In the genomic region with DNA sequence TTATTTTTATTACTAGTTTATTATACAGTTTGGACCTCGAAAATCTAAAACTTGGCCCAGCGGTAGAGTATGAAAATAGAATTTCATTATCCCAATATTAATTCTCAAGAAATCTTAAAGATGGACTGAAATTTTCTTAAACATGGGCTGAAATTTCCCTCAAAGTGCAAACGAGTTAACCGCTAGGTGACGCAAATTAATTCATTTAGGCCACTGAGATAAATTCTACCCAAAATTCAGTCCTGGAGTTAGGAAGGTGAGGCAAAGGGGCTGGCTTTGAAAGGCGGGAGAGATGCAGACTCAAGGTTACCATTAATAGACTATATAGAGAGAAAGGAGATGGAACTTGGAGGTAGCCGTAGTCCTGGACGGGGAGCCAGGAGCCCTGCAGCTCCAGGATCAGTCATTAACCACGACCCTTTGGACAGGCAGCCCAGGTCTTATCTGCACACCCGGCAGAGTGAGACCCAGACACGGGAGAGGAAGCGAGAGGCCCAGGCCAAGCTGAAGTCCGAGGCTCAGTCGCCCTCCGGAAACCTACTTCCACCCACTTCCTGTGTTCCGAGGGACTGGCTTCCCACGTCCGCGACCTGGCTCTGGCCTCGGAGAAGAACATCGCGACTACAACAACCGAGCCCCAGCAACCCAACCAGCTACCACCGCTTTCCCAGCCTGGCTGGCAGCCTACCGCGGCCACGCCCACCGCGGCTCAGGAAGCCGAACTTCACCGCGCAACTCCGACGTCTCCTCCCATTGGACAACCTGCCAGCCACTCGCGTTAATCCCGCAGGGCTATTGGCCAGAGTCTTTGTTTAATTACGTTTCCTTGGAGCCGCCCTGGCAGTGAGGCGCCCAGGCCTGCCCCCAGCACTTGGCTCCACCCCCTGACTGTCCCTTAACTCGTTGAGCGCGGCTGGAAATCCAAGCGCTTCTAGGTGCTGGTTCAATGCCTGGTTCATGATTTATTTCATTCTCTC, we compare ENCODE assay signal across 1 cellular context.
A peak's percentile ranks its signal among the peaks of the same experiment; 100 is the strongest.
TF ChIP-seq lines count a peak whose summit lies in the region.

A gene with protein sequence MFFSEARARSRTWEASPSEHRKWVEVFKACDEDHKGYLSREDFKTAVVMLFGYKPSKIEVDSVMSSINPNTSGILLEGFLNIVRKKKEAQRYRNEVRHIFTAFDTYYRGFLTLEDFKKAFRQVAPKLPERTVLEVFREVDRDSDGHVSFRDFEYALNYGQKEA (minus strand): TSS at position 686 of the 977 bp plus-strand sequence. CDS start 70 bp downstream, at position 616.

TF ChIP-seq in IMR-90, 13 proteins besides CTCF, POLR2A, EP300 and RAD21:
- TF ChIP-seq, protein P1, sequence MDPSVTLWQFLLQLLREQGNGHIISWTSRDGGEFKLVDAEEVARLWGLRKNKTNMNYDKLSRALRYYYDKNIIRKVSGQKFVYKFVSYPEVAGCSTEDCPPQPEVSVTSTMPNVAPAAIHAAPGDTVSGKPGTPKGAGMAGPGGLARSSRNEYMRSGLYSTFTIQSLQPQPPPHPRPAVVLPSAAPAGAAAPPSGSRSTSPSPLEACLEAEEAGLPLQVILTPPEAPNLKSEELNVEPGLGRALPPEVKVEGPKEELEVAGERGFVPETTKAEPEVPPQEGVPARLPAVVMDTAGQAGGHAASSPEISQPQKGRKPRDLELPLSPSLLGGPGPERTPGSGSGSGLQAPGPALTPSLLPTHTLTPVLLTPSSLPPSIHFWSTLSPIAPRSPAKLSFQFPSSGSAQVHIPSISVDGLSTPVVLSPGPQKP (IDR thresholded peaks at IDR 0.05; ENCODE audit: borderline replicate concordance, low read depth, low read length): no peak
- TF ChIP-seq MXI1 (IDR thresholded peaks at IDR 0.05; ENCODE audit: borderline replicate concordance, low read depth, low read length) (peak; percentile 96), FOS (IDR thresholded peaks at IDR 0.05; ENCODE audit: low read depth, low read length) (peak; percentile 17; the same call in 1 of the 2 replicates), MAFK (IDR thresholded peaks at IDR 0.05; ENCODE audit: low read depth, low read length) (no peak), RFX5 (IDR thresholded peaks at IDR 0.05; ENCODE audit: low read depth, low read length) (no peak), CHD1 (IDR thresholded peaks at IDR 0.05; ENCODE audit: low read depth, low read length) (no peak), NFE2L2 (IDR thresholded peaks at IDR 0.05; ENCODE audit: low read depth, low read length) (no peak), MAZ (IDR thresholded peaks at IDR 0.05; ENCODE audit: borderline replicate concordance, low read depth, low read length) (peak; percentile 80; the same call in 1 of the 2 replicates)
TF ChIP-seq in IMR-90: peak in this region for 3.
